ENCODE assay signal across 11 cellular contexts in the genomic region with DNA sequence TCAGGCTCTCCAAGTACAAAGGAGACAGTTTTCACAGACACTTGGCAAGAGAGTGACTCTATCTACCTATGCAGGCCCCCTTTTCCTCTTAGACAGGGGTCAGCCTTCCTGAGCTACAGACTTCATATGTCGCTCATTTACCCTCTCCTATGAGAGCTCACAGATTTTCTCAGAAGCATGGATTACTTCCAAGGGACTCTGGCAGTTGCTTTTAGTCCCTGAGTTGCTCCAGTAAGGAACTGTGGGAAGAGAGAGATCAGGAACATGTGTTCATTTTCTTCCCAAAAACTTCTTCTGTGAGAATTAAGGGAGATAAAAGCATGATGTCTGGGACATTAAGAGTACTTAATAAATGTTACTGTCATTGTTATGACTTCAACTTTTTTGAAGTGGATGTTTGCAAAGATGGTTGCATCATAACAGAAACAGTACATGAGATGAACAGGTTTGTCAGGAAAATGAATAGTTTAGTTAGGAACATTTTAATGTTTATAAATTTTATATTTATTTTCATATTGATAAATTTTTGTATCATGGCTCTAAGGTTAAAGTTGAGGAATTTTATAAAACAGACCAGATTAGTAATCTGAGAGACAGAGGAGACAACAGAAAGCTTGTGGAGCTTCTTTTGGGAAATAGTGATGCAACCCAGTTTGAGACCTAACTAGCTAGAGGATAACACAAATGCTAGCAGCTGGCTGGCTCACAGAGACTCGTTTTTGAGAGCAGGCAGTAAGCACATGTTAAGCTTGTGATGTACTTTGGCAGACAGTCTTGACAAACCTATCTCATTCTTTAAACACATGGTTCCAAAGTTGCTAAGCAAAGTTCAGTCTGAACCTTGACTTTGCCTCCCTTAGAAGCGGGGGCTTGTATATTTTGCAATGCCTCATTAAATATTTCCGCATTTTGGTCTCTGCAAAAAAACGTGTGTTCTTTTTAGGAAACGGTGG. TPM values are rescaled to one million over a fixed set of nuclear protein-coding genes. Genes with fewer than 3 reads are reported as not detected.
A peak's percentile ranks its signal among the peaks of the same experiment; 100 is the strongest.
DNase-seq lines count a peak whose midpoint lies in the region; ATAC-seq and TF ChIP-seq lines count a peak whose summit lies in the region.
"Had no signal": no experiment of that assay in that cellular context is flagged by ENCODE, and none has a peak within 500 bp of the region (broad histone marks: within the 10 kb centered on the region; RNA-seq: fewer than 3 reads in every experiment).

No MANE protein-coding gene starts in this region.

- 24 to 30% methylated on average over 6 of the region's 6 CpGs for WGBS in body of pancreas, 2 donors
- WGBS in right lobe of liver (ENCODE audit: insufficient coverage, low coverage, low lambda C conversion rate, missing lambda C conversion rate), result 20% methylated on average over 6 of the region's 6 CpGs

- H3K27me3 ChIP-seq in body of pancreas (no peaks in the 10 kb centered on the region), right lobe of liver (no peaks in the 10 kb centered on the region), subcutaneous abdominal adipose tissue (ENCODE audit: control insufficient read depth in 5 of 5, insufficient read depth in 4 of 5, low read length in 5 of 5) (no peaks in the 10 kb centered on the region)
- H3K27me3 ChIP-seq: esophagus squamous epithelium had no signal

- H3K4me3 ChIP-seq in NB4 (ENCODE audit: low read depth, low read length) (peak overlapping the region; percentile 4), body of pancreas (no peak overlapping the region), right lobe of liver (no peak overlapping the region), subcutaneous abdominal adipose tissue (ENCODE audit: low read depth in 1 of 5, low read length in 5 of 5) (no peak overlapping the region)
- H3K4me3 ChIP-seq: esophagus squamous epithelium had no signal

- DNase-seq in NB4 (ENCODE audit: low read depth), result peak; percentile 87
- DNase-seq in body of pancreas, result peak; percentile 56 to 83 (median 70)
- peak; percentile 43 to 83 (median 63) for DNase-seq in right lobe of liver
- DNase-seq in hippocampal formation (lab: John Stamatoyannopoulos, UW), result no peak
- DNase-seq in SKM-1 (lab: John Stamatoyannopoulos, UW; ENCODE audit: unreplicated experiment), result no peak
- DNase-seq: esophagus squamous epithelium, H9, naive B cell, NCI-H1436 treated with DMSO at 0.1 percent for 48 hours had no signal

- H3K36me3 ChIP-seq in body of pancreas (replicated peaks in 1 of 2; ENCODE audit: insufficient read depth in 1 of 2, low read depth in 2 of 2) (no peaks in the 10 kb centered on the region), right lobe of liver (no peaks in the 10 kb centered on the region), subcutaneous abdominal adipose tissue (ENCODE audit: control insufficient read depth in 5 of 5, insufficient read depth in 5 of 5, low read length in 5 of 5) (peaks cover 0 to 5% (median 0%) of the 10 kb centered on the region in 5 donors)
- H3K36me3 ChIP-seq: esophagus squamous epithelium had no signal

- TF ChIP-seq CTCF in NB4 (IDR thresholded peaks at IDR 0.05; ENCODE audit: low read depth, low read length) (no peak), body of pancreas (IDR thresholded peaks at IDR 0.05) (no peak), right lobe of liver (IDR thresholded peaks at IDR 0.05) (no peak)

- H3K27ac ChIP-seq in body of pancreas, result peak overlapping the region; percentile 25 to 67 (median 56)
- H3K27ac ChIP-seq in right lobe of liver, result peak overlapping the region; percentile 66 to 89 (median 77)
- peak overlapping the region; percentile 81 for H3K27ac ChIP-seq in subcutaneous abdominal adipose tissue (ENCODE audit: low read depth, low read length)

- H3K36me3 Mint-ChIP-seq in activated T-helper 17 cell treated with anti-CD3 and anti-CD28 coated beads, Interleukin-2, amount 50 U/mL, for 72 hours (ENCODE audit: low read depth), result no peaks in the 10 kb centered on the region
- H3K36me3 Mint-ChIP-seq: naive B cell had no signal

- H3K27ac Mint-ChIP-seq in activated T-helper 17 cell treated with anti-CD3 and anti-CD28 coated beads, Interleukin-2, amount 50 U/mL, for 72 hours, result no peak overlapping the region
- H3K27ac Mint-ChIP-seq: H9, naive B cell had no signal

- H3K9ac ChIP-seq in subcutaneous abdominal adipose tissue (ENCODE audit: low read length in 5 of 5), result peak overlapping the region in 3 of 5 donors; percentile 2 to 59 (median 43)

- TF ChIP-seq POLR2A in NB4 (IDR thresholded peaks at IDR 0.05; ENCODE audit: extremely low read depth, insufficient read length) (no peak), body of pancreas (IDR thresholded peaks at IDR 0.05) (no peak), right lobe of liver (IDR thresholded peaks at IDR 0.05) (no peak)

- no peaks in the 10 kb centered on the region for H3K4me1 Mint-ChIP-seq in activated T-helper 17 cell treated with anti-CD3 and anti-CD28 coated beads, Interleukin-2, amount 50 U/mL, for 72 hours

- H3K9me3 ChIP-seq in body of pancreas, result no peaks in the 10 kb centered on the region
- no peaks in the 10 kb centered on the region for H3K9me3 ChIP-seq in right lobe of liver
- H3K9me3 ChIP-seq in subcutaneous abdominal adipose tissue (ENCODE audit: control insufficient read depth in 5 of 5, low read length in 5 of 5), result no peaks in the 10 kb centered on the region
- H3K9me3 ChIP-seq: esophagus squamous epithelium had no signal

- peaks cover 6% of the 10 kb centered on the region for H3K27me3 Mint-ChIP-seq in activated T-helper 17 cell treated with anti-CD3 and anti-CD28 coated beads, Interleukin-2, amount 50 U/mL, for 72 hours

- H3K4me1 ChIP-seq in body of pancreas (peaks cover 9% of the 10 kb centered on the region), right lobe of liver (peaks cover 0 to 57% (median 21%) of the 10 kb centered on the region in 4 donors), subcutaneous abdominal adipose tissue (ENCODE audit: control insufficient read depth in 5 of 5, insufficient read depth in 5 of 5, low read length in 5 of 5) (peaks cover 0 to 51% (median 5%) of the 10 kb centered on the region in 5 donors)

- no peak overlapping the region for H3K4me3 Mint-ChIP-seq in activated T-helper 17 cell treated with anti-CD3 and anti-CD28 coated beads, Interleukin-2, amount 50 U/mL, for 72 hours
- H3K4me3 Mint-ChIP-seq: H9, naive B cell had no signal

- intact Hi-C loops in body of pancreas (cut with DNase I), result no loop called here
- intact Hi-C loops in right lobe of liver (cut with DNase I), result no loop called here

- no peaks in the 10 kb centered on the region for H3K9me3 Mint-ChIP-seq in activated T-helper 17 cell treated with anti-CD3 and anti-CD28 coated beads, Interleukin-2, amount 50 U/mL, for 72 hours
- H3K9me3 Mint-ChIP-seq: H9, naive B cell had no signal

- ATAC-seq in body of pancreas (peak; percentile 88), right lobe of liver (peak; percentile 79 to 91 (median 86))
- no peak for ATAC-seq in activated T-helper 17 cell treated with anti-CD3 and anti-CD28 coated beads, Interleukin-2, amount 50 U/mL, for 72 hours (replicated peaks)

RNA-seq across cellular contexts. Expression of a gene that starts 21.7 kb away (rescaled TPM):
- total RNA-seq in body of pancreas, result 10 to 100 TPM; 64.3 to 93.3 TPM
- total RNA-seq in right lobe of liver, result 100 to 1,000 TPM; 276 to 691 (median 425) TPM
- total RNA-seq in activated T-helper 17 cell treated with anti-CD3 and anti-CD28 coated beads, Interleukin-2, amount 50 U/mL, for 72 hours, result 100 to 1,000 TPM; 111 to 114 TPM

Comparison
In these comparisons a context has a peak if more than half of its experiments do, and no peak if none do; other contexts are left out.
1. DNase-seq: peak in NB4 (single experiment), body of pancreas (4 of 4) and right lobe of liver (3 of 3); none in hippocampal formation (0 of 2) and SKM-1 (single experiment).
2. Peak in every context shown above with its lines, with median percentiles within 50 percentile points of each other: H3K27ac ChIP-seq.